In the genomic region with DNA sequence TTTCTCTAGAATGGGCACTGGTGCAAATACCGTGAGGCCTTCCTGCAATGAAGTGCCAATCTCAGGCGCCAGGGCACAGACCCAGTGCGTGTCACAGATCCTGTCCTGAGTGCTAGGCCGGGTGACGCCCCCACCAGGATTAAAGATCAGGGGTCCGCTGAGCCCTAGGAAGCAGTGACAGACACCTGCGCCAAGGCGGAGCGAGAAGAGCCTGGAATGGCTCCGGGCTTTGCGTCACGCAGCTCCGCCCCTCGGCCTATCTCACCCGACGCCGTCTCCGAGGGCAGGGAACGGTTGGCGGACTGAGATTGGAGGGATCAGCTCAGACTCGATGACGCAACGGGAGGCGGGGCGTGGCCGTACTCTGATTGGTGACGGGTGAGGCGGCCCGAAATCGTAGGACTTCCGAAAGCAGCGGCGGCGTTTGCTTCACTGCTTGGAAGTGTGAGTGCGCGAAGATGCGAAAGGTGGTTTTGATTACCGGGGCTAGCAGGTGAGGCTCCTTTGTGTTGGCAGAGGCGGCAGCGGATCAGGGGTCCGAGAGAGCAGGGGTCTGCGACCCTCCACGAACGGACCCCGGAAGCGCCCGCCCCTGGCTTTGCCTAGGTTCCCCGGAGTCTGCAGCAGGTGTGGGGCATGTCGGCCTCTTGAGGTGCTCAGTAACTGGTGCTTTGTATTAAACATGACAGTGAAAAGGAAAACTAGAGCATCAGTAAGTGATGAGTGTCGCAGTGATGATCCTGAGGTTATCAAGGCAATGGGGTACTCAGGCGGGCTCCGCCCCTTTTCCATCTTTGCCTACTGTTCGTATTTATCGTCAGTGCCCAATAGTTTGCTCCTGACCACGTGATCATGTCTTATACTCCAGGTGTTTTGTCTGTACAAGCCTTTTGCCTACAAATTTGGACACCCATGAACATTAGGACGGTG, we compare ENCODE assay signal across 8 cellular contexts.
DNase-seq lines count a peak whose midpoint lies in the region; ATAC-seq and TF ChIP-seq lines count a peak whose summit lies in the region.
"Not testable (repeated sequence)": the region's sequence is repeated elsewhere in the genome, so short reads cannot be mapped to it uniquely, and the experiment has no call there.

No MANE protein-coding gene starts in this region.

- not testable (repeated sequence) for TF ChIP-seq CTCF in neural progenitor cell (IDR thresholded peaks at IDR 0.05)

- not testable (repeated sequence) for H3K9me3 Mint-ChIP-seq in neural progenitor cell

- not testable (repeated sequence) for H3K4me3 ChIP-seq in neural progenitor cell

- H3K27ac Mint-ChIP-seq in neural progenitor cell = not testable (repeated sequence)

- not testable (repeated sequence) for H3K4me2 ChIP-seq in neural progenitor cell

- not testable (repeated sequence) for H3K27me3 ChIP-seq in neural progenitor cell

- H3K4me1 Mint-ChIP-seq in neural progenitor cell = not testable (repeated sequence)

- H3K4me3 Mint-ChIP-seq in neural progenitor cell = peak overlapping the region; percentile 90

- not testable (repeated sequence) for H3F3A ChIP-seq in neural progenitor cell (ENCODE audit: low read depth)

- in situ Hi-C loops in G401 (cut with HindIII; ENCODE audit: low sequenced_read_pairs) = not testable (repeated sequence)

- not testable (repeated sequence) for H3K27ac ChIP-seq in neural progenitor cell

- not testable (repeated sequence) for H3K4me1 ChIP-seq in neural progenitor cell

- H3K9me3 ChIP-seq in neural progenitor cell (ENCODE audit: low read depth) = not testable (repeated sequence)

- H3K27me3 Mint-ChIP-seq in neural progenitor cell (ENCODE audit: insufficient read depth, low read depth) = not testable (repeated sequence)

- not testable (repeated sequence) for H4K20me1 ChIP-seq in neural progenitor cell (ENCODE audit: low read depth)

- H3K79me2 ChIP-seq in neural progenitor cell (ENCODE audit: low read depth) = not testable (repeated sequence)

- not testable (repeated sequence) for H3K9ac ChIP-seq in neural progenitor cell

- peak; percentile 100 for ATAC-seq in stimulated activated naive CD8-positive, alpha-beta T cell treated with anti-CD3 and anti-CD28 coated beads, Interleukin-15, Interleukin-2, amounts not matched to agents 100 U/mL and 50 U/mL, for 24 hours

- H3K36me3 Mint-ChIP-seq in neural progenitor cell = not testable (repeated sequence)

- not testable (repeated sequence) for H3K36me3 ChIP-seq in neural progenitor cell

- DNase-seq in G401 (ENCODE audit: low spot score) (peak; percentile 83), HCEC 1CT (peak; percentile 41), M059J (ENCODE audit: low read depth) (peak; percentile 54), SHP77 treated with DMSO at 0.1 percent for 48 hours (lab: John Stamatoyannopoulos, UW) (peak; percentile 21), activated gamma-delta T cell (lab: John Stamatoyannopoulos, UW) (peak; percentile 43), fibroblast of the conjunctiva (ENCODE audit: low read depth) (peak; percentile 18), neural progenitor cell (ENCODE audit: low spot score) (peak; percentile 78)
- DNase-seq in stimulated activated naive CD8-positive, alpha-beta T cell treated with anti-CD3 and anti-CD28 coated beads, Interleukin-15, Interleukin-2, amounts not matched to agents 100 U/mL and 50 U/mL, for 24 hours = peak; percentile 74

- H2AFZ ChIP-seq in neural progenitor cell (replicated peaks) = not testable (repeated sequence)

Comparison
In these comparisons a context has a peak if more than half of its experiments do, and no peak if none do; other contexts are left out.
1. DNase-seq: peak in every context shown above with its lines; median percentile 83 in G401; 78 in neural progenitor cell; 74 in stimulated activated naive CD8-positive, alpha-beta T cell treated with anti-CD3 and anti-CD28 coated beads, Interleukin-15, Interleukin-2, amounts not matched to agents 100 U/mL and 50 U/mL, for 24 hours; 54 in M059J; 43 in activated gamma-delta T cell; 41 in HCEC 1CT; 21 in SHP77 treated with DMSO at 0.1 percent for 48 hours; 18 in fibroblast of the conjunctiva.